ENCODE assay signal across 8 cellular contexts in the genomic region with DNA sequence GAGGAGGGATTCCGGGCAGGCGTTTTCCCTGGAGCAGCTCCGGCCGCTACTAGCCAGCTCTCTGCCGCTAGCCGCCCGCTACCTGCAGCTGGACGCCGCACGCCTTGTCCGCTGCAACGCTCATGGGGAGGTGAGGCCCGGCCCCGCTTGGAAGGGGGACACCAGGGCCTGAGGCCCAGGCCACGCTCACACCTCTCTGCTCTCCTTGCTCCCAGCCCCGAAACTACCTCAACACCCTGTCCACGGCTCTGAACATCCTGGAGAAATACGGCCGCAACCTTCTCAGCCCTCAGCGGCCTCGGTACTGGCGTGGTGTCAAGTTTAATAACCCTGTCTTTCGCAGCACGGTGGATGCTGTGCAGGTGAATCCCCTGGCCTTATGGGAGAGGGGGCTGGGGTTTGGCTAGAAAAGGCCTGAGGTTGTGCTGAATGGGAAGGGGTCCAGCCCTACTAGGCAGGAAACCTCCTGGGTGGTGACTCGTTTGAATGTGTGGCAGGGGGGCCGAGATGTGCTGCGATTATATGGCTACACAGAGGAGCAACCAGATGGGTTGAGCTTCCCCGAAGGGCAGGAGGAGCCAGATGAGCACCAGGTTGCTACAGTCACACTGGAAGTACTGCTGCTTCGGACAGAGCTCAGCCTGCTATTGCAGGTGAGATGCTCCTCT. TPM values are rescaled to one million over a fixed set of nuclear protein-coding genes. Genes with fewer than 3 reads are reported as not detected.
DNase-seq lines count a peak whose midpoint lies in the region; ATAC-seq and TF ChIP-seq lines count a peak whose summit lies in the region.

No MANE protein-coding gene starts in this region.

- peaks cover 48% of the 10 kb centered on the region for H3K4me1 Mint-ChIP-seq in activated B cell treated with CpG ODN at 0.5 μM for 24 hours
- H3K4me1 Mint-ChIP-seq in stimulated activated memory B cell treated with anti-CD40 and anti-IgM and Interleukin-4, amounts not matched to agents 10 μg/mL and 1 μg/mL and 100 μg/mL, for 72 hours, result peaks cover 53% of the 10 kb centered on the region

- TF ChIP-seq CTCF in activated B cell treated with CpG ODN at 0.5 μM for 24 hours (IDR thresholded peaks at IDR 0.05) (no peak), GM13976 (IDR thresholded peaks at IDR 0.05; ENCODE audit: borderline replicate concordance, control extremely low read depth, extremely low read depth, insufficient read depth, missing control alignments) (no peak)

- intact Hi-C loops in activated B cell treated with CpG ODN at 0.5 μM for 24 hours (cut with micrococcal nuclease), result loop anchor here (1.0 to 2.0 kb wide), 10 partner anchors 13 to 827 kb away; a partner anchor contains a TSS

- H3K4me3 Mint-ChIP-seq in activated B cell treated with CpG ODN at 0.5 μM for 24 hours, result peak overlapping the region; percentile 97
- peak overlapping the region; percentile 90 for H3K4me3 Mint-ChIP-seq in stimulated activated memory B cell treated with anti-CD40 and anti-IgM and Interleukin-4, amounts not matched to agents 10 μg/mL and 1 μg/mL and 100 μg/mL, for 72 hours

- WGBS in iPS DF 6.9 (ENCODE audit: insufficient coverage, insufficient read length), result no CpG with 5 or more reads among the region's 29 CpGs

- in situ Hi-C loops in GM13976 (cut with MboI; ENCODE audit: low sequenced_read_pairs, unreplicated experiment), result no loop called here

- no peak for ATAC-seq in activated B cell treated with CpG ODN at 0.5 μM for 24 hours (ENCODE audit: low read depth)
- no peak for ATAC-seq in stimulated activated memory B cell treated with anti-CD40 and anti-IgM and Interleukin-4, amounts not matched to agents 10 μg/mL and 1 μg/mL and 100 μg/mL, for 72 hours

- no peak overlapping the region for H3K27ac ChIP-seq in iPS DF 6.9 (ENCODE audit: low read length)

- no peaks in the 10 kb centered on the region for H3K9me3 Mint-ChIP-seq in activated B cell treated with CpG ODN at 0.5 μM for 24 hours
- H3K9me3 Mint-ChIP-seq in stimulated activated memory B cell treated with anti-CD40 and anti-IgM and Interleukin-4, amounts not matched to agents 10 μg/mL and 1 μg/mL and 100 μg/mL, for 72 hours, result no peaks in the 10 kb centered on the region

- peak overlapping the region; percentile 46 for H3K27ac Mint-ChIP-seq in activated B cell treated with CpG ODN at 0.5 μM for 24 hours
- H3K27ac Mint-ChIP-seq in stimulated activated memory B cell treated with anti-CD40 and anti-IgM and Interleukin-4, amounts not matched to agents 10 μg/mL and 1 μg/mL and 100 μg/mL, for 72 hours, result peak overlapping the region; percentile 83

- H3K36me3 ChIP-seq in iPS DF 6.9 (ENCODE audit: control insufficient read depth, insufficient read depth, low read length), result peaks cover 26% of the 10 kb centered on the region

- POLR2A ChIA-PET in activated B cell treated with CpG ODN at 0.5 μM for 24 hours (lab: Charles Lee), result interaction anchor here (0.7 to 4.6 kb wide), 12 partner anchors 11 to 218 kb away, joined by 4 to 94 read pairs (median 20); a partner anchor contains a TSS

- H3K27me3 ChIP-seq in iPS DF 6.9 (ENCODE audit: control insufficient read depth, insufficient read depth, low read length), result no peaks in the 10 kb centered on the region

- H3K27me3 Mint-ChIP-seq in activated B cell treated with CpG ODN at 0.5 μM for 24 hours, result no peaks in the 10 kb centered on the region
- H3K27me3 Mint-ChIP-seq in stimulated activated memory B cell treated with anti-CD40 and anti-IgM and Interleukin-4, amounts not matched to agents 10 μg/mL and 1 μg/mL and 100 μg/mL, for 72 hours, result no peaks in the 10 kb centered on the region

- DNase-seq in DMS53 (lab: John Stamatoyannopoulos, UW) (peak; percentile 59), DMS53 treated with DMSO at 0.1 percent for 48 hours (lab: John Stamatoyannopoulos, UW; ENCODE audit: unreplicated experiment) (no peak), activated B cell treated with CpG ODN at 0.5 μM for 24 hours (no peak), iPS DF 6.9 (ENCODE audit: low read depth, low spot score) (no peak), amygdala (lab: John Stamatoyannopoulos, UW) (no peak), CD1c-positive myeloid dendritic cell (ENCODE audit: extremely low spot score) (no peak), GM13976 (ENCODE audit: low spot score) (no peak)

- peak overlapping the region; percentile 90 for H3K4me3 ChIP-seq in iPS DF 6.9 (ENCODE audit: low read length)

- CTCF ChIA-PET in activated B cell treated with CpG ODN at 0.5 μM for 24 hours (lab: Charles Lee), result interaction anchor here (3.9 to 4.2 kb wide), 2 partner anchors 13 to 39 kb away, joined by 28 to 45 read pairs; a partner anchor contains a TSS

- H3K4me1 ChIP-seq in iPS DF 6.9 (ENCODE audit: control insufficient read depth, insufficient read depth, low read length), result peaks cover 1% of the 10 kb centered on the region; the same call in 1 of the 2 replicates

- peaks cover 72% of the 10 kb centered on the region for H3K36me3 Mint-ChIP-seq in activated B cell treated with CpG ODN at 0.5 μM for 24 hours (ENCODE audit: low read depth)
- H3K36me3 Mint-ChIP-seq in stimulated activated memory B cell treated with anti-CD40 and anti-IgM and Interleukin-4, amounts not matched to agents 10 μg/mL and 1 μg/mL and 100 μg/mL, for 72 hours, result peaks cover 42% of the 10 kb centered on the region

- no peaks in the 10 kb centered on the region for H3K9me3 ChIP-seq in iPS DF 6.9 (ENCODE audit: control insufficient read depth, insufficient read depth, low read length)

RNA-seq across cellular contexts. Expression of a gene that starts 0.6 kb away (rescaled TPM):
- total RNA-seq in activated B cell treated with CpG ODN at 0.5 μM for 24 hours, result 87.4 and 99.8 TPM in 2 replicates

RNA-seq across cellular contexts. Expression of a gene that starts 1.5 kb away (rescaled TPM):
- 285 and 312 TPM in 2 replicates for total RNA-seq in activated B cell treated with CpG ODN at 0.5 μM for 24 hours

RNA-seq across cellular contexts. Expression of a gene that starts 6.5 kb away (rescaled TPM):
- 22.5 and 22.6 TPM in 2 replicates for total RNA-seq in activated B cell treated with CpG ODN at 0.5 μM for 24 hours

RNA-seq across cellular contexts. Expression of a gene that starts 11.9 kb away (rescaled TPM):
- 406 and 449 TPM in 2 replicates for total RNA-seq in activated B cell treated with CpG ODN at 0.5 μM for 24 hours

RNA-seq across cellular contexts. Expression of a gene that starts 13.2 kb away (rescaled TPM):
- 221 and 229 TPM in 2 replicates for total RNA-seq in activated B cell treated with CpG ODN at 0.5 μM for 24 hours
